ENCODE assay signal across 24 cellular contexts in the genomic region with DNA sequence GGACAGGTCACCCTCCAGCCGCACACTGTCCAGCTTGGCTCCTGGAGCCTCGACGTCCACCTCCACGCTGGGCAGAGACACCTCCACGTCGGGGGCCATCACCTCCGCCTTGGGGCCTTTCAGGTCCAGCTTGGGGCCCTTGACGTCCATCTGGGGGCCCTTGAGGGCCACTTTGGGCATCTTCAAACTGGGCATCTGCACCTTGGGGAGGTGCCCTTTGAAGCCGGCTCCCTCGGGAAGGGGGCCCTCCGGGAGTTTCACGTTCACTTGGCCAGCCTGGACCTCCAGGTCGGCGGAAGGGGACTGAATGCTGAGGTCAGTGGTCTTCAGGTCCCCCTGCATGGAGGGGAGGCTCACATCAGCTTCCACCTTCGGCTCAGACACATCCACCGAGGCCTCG. TPM values are rescaled to one million over a fixed set of nuclear protein-coding genes. Genes with fewer than 3 reads are reported as not detected.
DNase-seq lines count a peak whose midpoint lies in the region; ATAC-seq, FAIRE-seq and TF ChIP-seq lines count a peak whose summit lies in the region.
"Had no signal": no experiment of that assay in that cellular context is flagged by ENCODE, and none has a peak within 500 bp of the region (broad histone marks: within the 10 kb centered on the region; RNA-seq: fewer than 3 reads in every experiment).

No MANE protein-coding gene starts in this region.

- H3K9me3 ChIP-seq in left ventricle myocardium inferior (replicated peaks) (no peaks in the 10 kb centered on the region), heart right ventricle (no peaks in the 10 kb centered on the region), RWPE2 (ENCODE audit: severe bottlenecking) (no peaks in the 10 kb centered on the region), kidney (ENCODE audit: control insufficient read depth in 1 of 2, low read length in 2 of 2) (no peaks in the 10 kb centered on the region)
- H3K9me3 ChIP-seq: A549; BE2C; BLaER1 treated with 17β-estradiol and CSF1 and Interleukin-3, amounts not matched to agents 10 nM and 100 nM; HAP-1 had no signal

- TF ChIP-seq CTCF in left ventricle myocardium inferior (IDR thresholded peaks at IDR 0.05; ENCODE audit: borderline replicate concordance) (no peak), heart right ventricle (IDR thresholded peaks at IDR 0.05) (no peak), RWPE2 (IDR thresholded peaks at IDR 0.05; ENCODE audit: poor library complexity, severe bottlenecking) (no peak), kidney (IDR thresholded peaks at IDR 0.05; ENCODE audit: borderline replicate concordance, extremely low read depth, insufficient read depth) (no peak)

- intact Hi-C loops in left ventricle myocardium inferior (cut with micrococcal nuclease): no loop called here
- intact Hi-C loops in heart right ventricle (cut with DNase I): no loop called here
- intact Hi-C loops in kidney (cut with DNase I): no loop called here
- intact Hi-C loops in posterior vena cava (cut with DNase I): no loop called here

- peak; percentile 8 for DNase-seq in left ventricle myocardium inferior
- DNase-seq in heart right ventricle: no peak
- peak; percentile 34 for DNase-seq in RWPE2 (ENCODE audit: low spot score)
- DNase-seq in kidney: peak; percentile 61
- peak; percentile 78 for DNase-seq in posterior vena cava (ENCODE audit: low spot score)
- no peak for DNase-seq in activated CD4-positive, alpha-beta T cell treated with anti-CD3 and anti-CD28 coated beads, Interleukin-2, amount 50 U/mL, for 1 hour
- DNase-seq in NCI-H187 treated with DMSO at 0.1 percent for 48 hours (lab: John Stamatoyannopoulos, UW): no peak
- DNase-seq: 8988T; ACHN; AML-193; BE2C; Calu3; CD4-positive, alpha-beta memory T cell; COR-L47; DND-41; GOT3; HFFc6 had no signal

- no peak overlapping the region for H3K4me3 ChIP-seq in left ventricle myocardium inferior
- no peak overlapping the region for H3K4me3 ChIP-seq in heart right ventricle
- H3K4me3 ChIP-seq in RWPE2 (ENCODE audit: severe bottlenecking): no peak overlapping the region
- H3K4me3 ChIP-seq in kidney (ENCODE audit: low read length in 2 of 2): no peak overlapping the region
- H3K4me3 ChIP-seq: A549; BLaER1 treated with 17β-estradiol and CSF1 and Interleukin-3, amounts not matched to agents 10 nM and 100 nM; HAP-1 had no signal

- no peaks in the 10 kb centered on the region for H3K27me3 ChIP-seq in left ventricle myocardium inferior (ENCODE audit: low read depth)
- no peaks in the 10 kb centered on the region for H3K27me3 ChIP-seq in heart right ventricle
- H3K27me3 ChIP-seq in RWPE2 (ENCODE audit: insufficient read depth, poor library complexity, severe bottlenecking): no peaks in the 10 kb centered on the region
- H3K27me3 ChIP-seq: BE2C; BLaER1 treated with 17β-estradiol and CSF1 and Interleukin-3, amounts not matched to agents 10 nM and 100 nM had no signal

- ATAC-seq in heart right ventricle (no peak), RWPE2 (ENCODE audit: low read depth) (no peak), HG02623 (IDR thresholded peaks at IDR 0.05; ENCODE audit: unreplicated experiment) (no peak)
- ATAC-seq: A549 had no signal

- H3K27ac ChIP-seq in left ventricle myocardium inferior (replicated peaks): no peak overlapping the region
- H3K27ac ChIP-seq in heart right ventricle: no peak overlapping the region
- H3K27ac ChIP-seq in RWPE2 (ENCODE audit: poor library complexity, severe bottlenecking): no peak overlapping the region
- no peak overlapping the region for H3K27ac ChIP-seq in kidney (ENCODE audit: low read depth in 2 of 2, low read length in 2 of 2)
- H3K27ac ChIP-seq: A549; BLaER1 treated with 17β-estradiol and CSF1 and Interleukin-3, amounts not matched to agents 10 nM and 100 nM had no signal

- WGBS in heart right ventricle, 2 donors: 89 to 93% methylated on average over 17 of the region's 17 CpGs

- H3K4me1 ChIP-seq in left ventricle myocardium inferior: no peaks in the 10 kb centered on the region
- no peaks in the 10 kb centered on the region for H3K4me1 ChIP-seq in heart right ventricle
- no peaks in the 10 kb centered on the region for H3K4me1 ChIP-seq in RWPE2 (ENCODE audit: insufficient read depth, poor library complexity, severe bottlenecking)
- H3K4me1 ChIP-seq in kidney (ENCODE audit: control insufficient read depth in 1 of 2, insufficient read depth in 1 of 2, low read depth in 1 of 2, low read length in 2 of 2): no peaks in the 10 kb centered on the region
- H3K4me1 ChIP-seq: A549, BE2C, HAP-1 had no signal

- no peak overlapping the region for H3K9ac ChIP-seq in kidney (ENCODE audit: low read length in 2 of 2)
- H3K9ac ChIP-seq: BLaER1 treated with 17β-estradiol and CSF1 and Interleukin-3, amounts not matched to agents 10 nM and 100 nM had no signal

- no peak for FAIRE-seq in kidney (lab: Jason Lieb, UNC)
- FAIRE-seq: A549, G401.6, GM12892, H54 had no signal

- no peaks in the 10 kb centered on the region for H3K36me3 ChIP-seq in left ventricle myocardium inferior
- peaks cover 0 to 7% (median 0%) of the 10 kb centered on the region in 9 donors for H3K36me3 ChIP-seq in heart right ventricle
- H3K36me3 ChIP-seq in RWPE2 (ENCODE audit: low read depth): peaks cover 26% of the 10 kb centered on the region
- H3K36me3 ChIP-seq in kidney (ENCODE audit: control insufficient read depth in 1 of 2, insufficient read depth in 2 of 2, low read length in 2 of 2): no peaks in the 10 kb centered on the region
- H3K36me3 ChIP-seq: BE2C; BLaER1 treated with 17β-estradiol and CSF1 and Interleukin-3, amounts not matched to agents 10 nM and 100 nM; HAP-1 had no signal

RNA-seq across cellular contexts. Expression of gene PLD4, which starts 25.3 kb away (rescaled TPM):
- total RNA-seq in left ventricle myocardium inferior: 0.44 TPM
- under 1 TPM in 9 of 10 donors, not detected in 1; 0.23 to 0.91 (median 0.50) TPM for total RNA-seq in heart right ventricle
- under 1 TPM; 0.07 to 0.13 TPM for polyA plus RNA-seq in heart right ventricle
- total RNA-seq in kidney: 3.2 TPM
- polyA plus RNA-seq in kidney (ENCODE audit: insufficient read depth, low read depth, low replicate concordance): not detected
- total RNA-seq in posterior vena cava: under 1 TPM in 1 of 2 donors, not detected in 1; 0.24 TPM
- total RNA-seq: CD4-positive, alpha-beta memory T cell had no signal

RNA-seq across cellular contexts. Expression of gene AHNAK2, which starts 28.2 kb away (rescaled TPM):
- 2.5 TPM for total RNA-seq in left ventricle myocardium inferior
- 10 to 100 TPM in 1 of 10 donors, 1 to 10 TPM in 9; 1.1 to 29.5 (median 2.6) TPM for total RNA-seq in heart right ventricle
- polyA plus RNA-seq in heart right ventricle: 1 to 10 TPM; 3.5 to 4.0 TPM
- total RNA-seq in kidney: 72.0 TPM
- 1.1 TPM for polyA plus RNA-seq in kidney (ENCODE audit: insufficient read depth, low read depth, low replicate concordance)
- 100 to 1,000 TPM; 242 to 274 TPM for total RNA-seq in posterior vena cava
- polyA plus RNA-seq: CD4-positive, alpha-beta memory T cell had no signal

RNA-seq across cellular contexts. Expression of gene CLBA1, which starts 35.6 kb away (rescaled TPM):
- 2.4 TPM for total RNA-seq in left ventricle myocardium inferior
- total RNA-seq in heart right ventricle: 1 to 10 TPM; 1.2 to 3.1 (median 2.4) TPM
- polyA plus RNA-seq in heart right ventricle: 1 to 10 TPM; 2.9 to 3.5 TPM
- 22.6 TPM for total RNA-seq in kidney
- 13.2 TPM for polyA plus RNA-seq in kidney (ENCODE audit: insufficient read depth, low read depth, low replicate concordance)
- 1 to 10 TPM; 4.7 to 5.6 TPM for total RNA-seq in posterior vena cava

Comparison
In these comparisons a context has a peak if more than half of its experiments do, and no peak if none do; other contexts are left out.
1. DNase-seq: peak in left ventricle myocardium inferior (single experiment), RWPE2 (single experiment), kidney (single experiment) and posterior vena cava (single experiment); none in heart right ventricle (0 of 2), activated CD4-positive, alpha-beta T cell treated with anti-CD3 and anti-CD28 coated beads, Interleukin-2, amount 50 U/mL, for 1 hour (single experiment) and NCI-H187 treated with DMSO at 0.1 percent for 48 hours (single experiment).